In genomic region chr20:48338717-48339116, GRCh38 we compare ENCODE assay signal across 14 cellular contexts.
DNase-seq lines count a peak whose midpoint lies in the region; ATAC-seq, FAIRE-seq and TF ChIP-seq lines count a peak whose summit lies in the region.
"Had no signal": no experiment of that assay in that cellular context is flagged by ENCODE, and none has a peak within 500 bp of the region (broad histone marks: within the 10 kb centered on the region; RNA-seq: fewer than 3 reads in every experiment).

No MANE protein-coding gene starts in this region.

- ATAC-seq in HCT116 (no peak), HG02870 (IDR thresholded peaks at IDR 0.05; ENCODE audit: unreplicated experiment) (no peak)

- no peaks in the 10 kb centered on the region for H3K36me3 Mint-ChIP-seq in astrocyte (ENCODE audit: low read depth, unreplicated experiment)
- no peaks in the 10 kb centered on the region for H3K36me3 Mint-ChIP-seq in osteocyte (ENCODE audit: unreplicated experiment)
- no peaks in the 10 kb centered on the region for H3K36me3 Mint-ChIP-seq in neural progenitor cell

- H3K79me2 ChIP-seq in HCT116 (ENCODE audit: insufficient read depth, low read length) (no peaks in the 10 kb centered on the region), astrocyte (ENCODE audit: insufficient read depth, low read length) (no peaks in the 10 kb centered on the region), neural progenitor cell (ENCODE audit: low read depth) (no peaks in the 10 kb centered on the region)

- H3K9me3 ChIP-seq in HCT116 (ENCODE audit: control insufficient read depth in 1 of 2, insufficient read depth in 1 of 2, low read depth in 1 of 2, low read length in 2 of 2) (no peaks in the 10 kb centered on the region), astrocyte (ENCODE audit: insufficient read depth, low read depth, low read length) (no peaks in the 10 kb centered on the region), uterus (no peaks in the 10 kb centered on the region), neural progenitor cell (ENCODE audit: low read depth) (no peaks in the 10 kb centered on the region)

- no peak for TF ChIP-seq RAD21 in HCT116 (IDR thresholded peaks at IDR 0.05; ENCODE audit: low read depth)

- no peaks in the 10 kb centered on the region for H3K9me2 ChIP-seq in HCT116 (ENCODE audit: insufficient read depth)

- intact Hi-C loops in HCT116 (cut with micrococcal nuclease), result no loop called here
- intact Hi-C loops in uterus (cut with DNase I; ENCODE audit: low total_unique reads), result no loop called here

- POLR2A ChIA-PET in HCT116 (lab: Charles Lee), result no interaction called here

- BruUV-seq in HCT116 (replicated peaks; lab: Mats Ljungman, UMichigan), result no TSS peak

- H3K27me3 Mint-ChIP-seq in astrocyte (ENCODE audit: low read depth, unreplicated experiment) (peaks cover 24% of the 10 kb centered on the region), osteocyte (ENCODE audit: unreplicated experiment) (peaks cover 80% of the 10 kb centered on the region), neural progenitor cell (ENCODE audit: insufficient read depth, low read depth) (peaks cover 26% of the 10 kb centered on the region)

- no peaks in the 10 kb centered on the region for H3F3A ChIP-seq in neural progenitor cell (ENCODE audit: low read depth)

- TF ChIP-seq CTCF in HCT116 (IDR thresholded peaks at IDR 0.05 in 2 of 3, conservative IDR thresholded peaks at IDR 0.05 in 1 of 3; ENCODE audit: borderline replicate concordance in 1 of 3, insufficient read depth in 1 of 3, low read depth in 2 of 3, low read length in 2 of 3), result no peak
- TF ChIP-seq CTCF in astrocyte (IDR thresholded peaks at IDR 0.05; ENCODE audit: insufficient read depth, low read depth, low read length), result no peak
- TF ChIP-seq CTCF in uterus (IDR thresholded peaks at IDR 0.05), result no peak
- no peak for TF ChIP-seq CTCF in osteocyte (IDR thresholded peaks at IDR 0.05)
- no peak for TF ChIP-seq CTCF in neural progenitor cell (IDR thresholded peaks at IDR 0.05)

- H3K4me1 Mint-ChIP-seq in astrocyte (ENCODE audit: low read depth, unreplicated experiment) (peaks cover 20% of the 10 kb centered on the region), osteocyte (ENCODE audit: unreplicated experiment) (no peaks in the 10 kb centered on the region), neural progenitor cell (peaks cover 32% of the 10 kb centered on the region)

- no peak for FAIRE-seq in astrocyte (lab: Jason Lieb, UNC)

- H3K4me1 ChIP-seq in HCT116 (ENCODE audit: control insufficient read depth in 1 of 2, insufficient read depth in 2 of 2, low read length in 2 of 2) (peaks cover 4 to 8% of the 10 kb centered on the region in 2 experiments; a peak in 3 of 4 replicates), astrocyte (ENCODE audit: insufficient read depth, low read length) (peaks cover 16% of the 10 kb centered on the region), uterus (peaks cover 0 to 4% of the 10 kb centered on the region in 2 donors), neural progenitor cell (no peaks in the 10 kb centered on the region)

- H4K20me1 ChIP-seq in HCT116 (ENCODE audit: insufficient read depth) (no peaks in the 10 kb centered on the region), astrocyte (ENCODE audit: insufficient read depth, low read length) (no peaks in the 10 kb centered on the region), neural progenitor cell (ENCODE audit: low read depth) (no peaks in the 10 kb centered on the region)

- TF ChIP-seq POLR2A in HCT116 (IDR thresholded peaks at IDR 0.05; ENCODE audit: borderline replicate concordance, extremely low read depth, insufficient read depth, insufficient read length) (no peak), uterus (IDR thresholded peaks at IDR 0.05) (no peak)

- H3K4me3 ChIP-seq in HCT116 (replicated peaks in 1 of 2; ENCODE audit: low read depth in 1 of 2, low read length in 2 of 2) (no peak overlapping the region), astrocyte (ENCODE audit: insufficient read depth, low read depth, low read length) (peak overlapping the region; percentile 20), uterus (no peak overlapping the region), neural progenitor cell (no peak overlapping the region)
- H3K4me3 ChIP-seq: dorsolateral prefrontal cortex had no signal

- H3K4me3 Mint-ChIP-seq in astrocyte (ENCODE audit: unreplicated experiment) (no peak overlapping the region), osteocyte (ENCODE audit: unreplicated experiment) (no peak overlapping the region), neural progenitor cell (no peak overlapping the region)
- H3K4me3 Mint-ChIP-seq: T-helper 1 cell treated with Interleukin-12 subunit alpha and Interleukin-12 subunit beta and Interleukin-4 antibody, amounts not matched to agents 30 μg/mL and 1 μg/mL, for 36 hours had no signal

- H2AFZ ChIP-seq in HCT116 (ENCODE audit: low read depth, low read length, poor library complexity, severe bottlenecking) (no peak overlapping the region), astrocyte (ENCODE audit: low read depth, low read length) (no peak overlapping the region), neural progenitor cell (replicated peaks) (no peak overlapping the region)

- peak overlapping the region; percentile 76 for H3K27ac Mint-ChIP-seq in astrocyte (ENCODE audit: unreplicated experiment)
- no peak overlapping the region for H3K27ac Mint-ChIP-seq in osteocyte (ENCODE audit: unreplicated experiment)
- no peak overlapping the region for H3K27ac Mint-ChIP-seq in neural progenitor cell
- H3K27ac Mint-ChIP-seq: T-helper 1 cell treated with Interleukin-12 subunit alpha and Interleukin-12 subunit beta and Interleukin-4 antibody, amounts not matched to agents 30 μg/mL and 1 μg/mL, for 36 hours had no signal

- CTCF ChIA-PET in HCT116 (lab: Charles Lee), result no interaction called here

- no peak overlapping the region for H3K9ac ChIP-seq in HCT116 (ENCODE audit: low read length)
- H3K9ac ChIP-seq in astrocyte (ENCODE audit: low read length), result peak overlapping the region; percentile 72
- H3K9ac ChIP-seq in neural progenitor cell, result no peak overlapping the region

- DNase-seq in HCT116 (ENCODE audit: low read depth, low spot score) (no peak), astrocyte (ENCODE audit: low read depth) (peak; percentile 97), iris pigment epithelial cell (ENCODE audit: low read depth) (peak; percentile 86), uterus (no peak), osteocyte (ENCODE audit: extremely low spot score, unreplicated experiment) (no peak), neural progenitor cell (ENCODE audit: low spot score) (no peak)
- DNase-seq: activated CD4-positive, alpha-beta T cell treated with anti-CD3 and anti-CD28 coated beads for 1 hour; activated CD8-positive, alpha-beta memory T cell treated with anti-CD3 and anti-CD28 coated beads, Interleukin-2, amount 50 U/mL, for 4 hours; left cardiac atrium; NCI-H2107; NCI-H748 treated with DMSO at 0.1 percent for 48 hours had no signal

- RAD21 ChIA-PET in HCT116 (lab: Charles Lee; ENCODE audit: low non-redundant PET in 1 of 2, low total read pairs in 2 of 2, uncharacterized antibody in 2 of 2, unreplicated experiment in 2 of 2), result no interaction called here

- no peaks in the 10 kb centered on the region for H3K36me3 ChIP-seq in HCT116 (ENCODE audit: control insufficient read depth in 1 of 2, insufficient read depth in 2 of 2, low read length in 2 of 2)
- H3K36me3 ChIP-seq in astrocyte (ENCODE audit: insufficient read depth, low read length), result no peaks in the 10 kb centered on the region
- H3K36me3 ChIP-seq in uterus, result no peaks in the 10 kb centered on the region
- H3K36me3 ChIP-seq in neural progenitor cell, result no peaks in the 10 kb centered on the region

- H3K27ac ChIP-seq in HCT116 (ENCODE audit: low read depth, low read length), result no peak overlapping the region
- peak overlapping the region; percentile 88 for H3K27ac ChIP-seq in astrocyte (ENCODE audit: low read depth, low read length)
- H3K27ac ChIP-seq in uterus, result peak overlapping the region; percentile 16 to 59
- H3K27ac ChIP-seq in neural progenitor cell, result no peak overlapping the region

- H3K27me3 ChIP-seq in HCT116 (ENCODE audit: insufficient read depth, low read length) (peaks cover 42% of the 10 kb centered on the region), astrocyte (ENCODE audit: insufficient read depth, low read length) (peaks cover 23% of the 10 kb centered on the region), uterus (no peaks in the 10 kb centered on the region), neural progenitor cell (no peaks in the 10 kb centered on the region)

- H3K4me2 ChIP-seq in HCT116 (ENCODE audit: low read length), result peak overlapping the region; percentile 33; the same call in 1 of the 2 replicates
- peak overlapping the region; percentile 81 for H3K4me2 ChIP-seq in astrocyte (ENCODE audit: low read length)
- H3K4me2 ChIP-seq in neural progenitor cell, result no peak overlapping the region

- H3K9me3 Mint-ChIP-seq in astrocyte (ENCODE audit: unreplicated experiment) (no peaks in the 10 kb centered on the region), osteocyte (ENCODE audit: unreplicated experiment) (no peaks in the 10 kb centered on the region), neural progenitor cell (no peaks in the 10 kb centered on the region)
- H3K9me3 Mint-ChIP-seq: T-helper 1 cell treated with Interleukin-12 subunit alpha and Interleukin-12 subunit beta and Interleukin-4 antibody, amounts not matched to agents 30 μg/mL and 1 μg/mL, for 36 hours had no signal

TF ChIP-seq in HCT116, 20 proteins besides CTCF, POLR2A, EP300 and RAD21 (continues in another document):
- TF ChIP-seq ATF3 (IDR thresholded peaks at IDR 0.05) (no peak), SP1 (IDR thresholded peaks at IDR 0.05; ENCODE audit: low read depth) (no peak), ZFX (IDR thresholded peaks at IDR 0.05) (no peak), EZH2phosphoT487 (IDR thresholded peaks at IDR 0.05; ENCODE audit: borderline replicate concordance) (no peak)

Comparison
In these comparisons a context has a peak if more than half of its experiments do, and no peak if none do; other contexts are left out.
1. DNase-seq: peak in astrocyte (single experiment) and iris pigment epithelial cell (single experiment); none in HCT116 (single experiment), uterus (0 of 2), osteocyte (single experiment) and neural progenitor cell (single experiment).
2. H3K27ac ChIP-seq: peak in astrocyte (single experiment) and uterus (2 of 2); none in HCT116 (single experiment) and neural progenitor cell (single experiment).